Comparison of ENCODE assay signal across 1 cellular context in the genomic region with DNA sequence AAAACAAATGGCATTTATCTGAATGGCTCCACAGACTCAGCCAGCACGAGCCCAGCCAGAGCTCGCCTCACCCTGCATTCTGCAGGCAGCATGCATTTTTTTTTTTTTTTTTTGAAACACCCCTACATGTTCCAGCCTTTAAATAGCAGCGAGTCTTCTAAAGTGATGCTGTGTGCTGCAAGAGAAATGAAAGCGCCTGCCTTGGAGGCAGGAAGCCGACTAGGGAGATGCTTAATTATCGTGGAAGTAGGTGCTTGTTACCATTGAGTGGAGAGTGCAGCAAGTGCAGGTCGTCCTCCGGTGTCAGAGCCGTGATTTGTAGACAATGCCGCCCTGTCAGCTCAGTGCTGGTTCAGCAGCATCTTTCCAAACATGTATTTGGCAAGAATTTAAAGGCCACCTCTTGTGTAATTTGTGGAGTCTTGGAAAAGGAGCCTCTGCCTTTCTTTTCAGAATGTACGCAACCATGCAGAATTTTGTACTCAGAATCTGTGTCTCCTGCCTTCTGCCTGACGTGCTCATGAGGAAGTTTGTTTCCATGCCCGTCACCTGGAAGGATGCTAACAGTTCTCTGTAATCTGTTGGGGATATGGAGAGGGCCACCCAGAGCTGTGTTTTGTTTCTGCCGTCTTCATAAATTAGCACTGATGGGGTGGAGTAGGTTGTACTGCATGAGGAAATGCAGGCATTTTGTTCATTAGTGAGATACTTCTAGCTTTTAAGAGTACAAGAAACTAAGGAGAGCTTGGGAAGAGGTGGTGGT.
TF ChIP-seq lines count a peak whose summit lies in the region.

No MANE protein-coding gene starts in this region.

TF ChIP-seq in SK-N-SH, 30 proteins besides CTCF, POLR2A, EP300 and RAD21 (continued from another document):
- TF ChIP-seq, protein P1, sequence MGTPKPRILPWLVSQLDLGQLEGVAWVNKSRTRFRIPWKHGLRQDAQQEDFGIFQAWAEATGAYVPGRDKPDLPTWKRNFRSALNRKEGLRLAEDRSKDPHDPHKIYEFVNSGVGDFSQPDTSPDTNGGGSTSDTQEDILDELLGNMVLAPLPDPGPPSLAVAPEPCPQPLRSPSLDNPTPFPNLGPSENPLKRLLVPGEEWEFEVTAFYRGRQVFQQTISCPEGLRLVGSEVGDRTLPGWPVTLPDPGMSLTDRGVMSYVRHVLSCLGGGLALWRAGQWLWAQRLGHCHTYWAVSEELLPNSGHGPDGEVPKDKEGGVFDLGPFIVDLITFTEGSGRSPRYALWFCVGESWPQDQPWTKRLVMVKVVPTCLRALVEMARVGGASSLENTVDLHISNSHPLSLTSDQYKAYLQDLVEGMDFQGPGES (IDR thresholded peaks at IDR 0.05; ENCODE audit: low read depth, low read length), result no peak
- 0 out of 2 replicates have a peak, but pooled peaks have one; percentile 15 for TF ChIP-seq RCOR1 (IDR thresholded peaks at IDR 0.05; ENCODE audit: low read length)
- TF ChIP-seq MEF2A (IDR thresholded peaks at IDR 0.05; ENCODE audit: borderline replicate concordance, low read depth), result no peak
- no peak for TF ChIP-seq FOXJ3 (CRISPR knock-in tag; IDR thresholded peaks at IDR 0.05)
- no peak for TF ChIP-seq JUND (IDR thresholded peaks at IDR 0.05)
- no peak for TF ChIP-seq GATA2 (CRISPR knock-in tag; IDR thresholded peaks at IDR 0.05)
- 0 out of 2 replicates have a peak, but pooled peaks have one; percentile 6 for TF ChIP-seq YY1 (IDR thresholded peaks at IDR 0.05; ENCODE audit: low read depth)
- TF ChIP-seq, protein P2, sequence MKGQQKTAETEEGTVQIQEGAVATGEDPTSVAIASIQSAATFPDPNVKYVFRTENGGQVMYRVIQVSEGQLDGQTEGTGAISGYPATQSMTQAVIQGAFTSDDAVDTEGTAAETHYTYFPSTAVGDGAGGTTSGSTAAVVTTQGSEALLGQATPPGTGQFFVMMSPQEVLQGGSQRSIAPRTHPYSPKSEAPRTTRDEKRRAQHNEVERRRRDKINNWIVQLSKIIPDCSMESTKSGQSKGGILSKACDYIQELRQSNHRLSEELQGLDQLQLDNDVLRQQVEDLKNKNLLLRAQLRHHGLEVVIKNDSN (IDR thresholded peaks at IDR 0.05; ENCODE audit: borderline replicate concordance, low read depth), result no peak
- TF ChIP-seq, protein P3, sequence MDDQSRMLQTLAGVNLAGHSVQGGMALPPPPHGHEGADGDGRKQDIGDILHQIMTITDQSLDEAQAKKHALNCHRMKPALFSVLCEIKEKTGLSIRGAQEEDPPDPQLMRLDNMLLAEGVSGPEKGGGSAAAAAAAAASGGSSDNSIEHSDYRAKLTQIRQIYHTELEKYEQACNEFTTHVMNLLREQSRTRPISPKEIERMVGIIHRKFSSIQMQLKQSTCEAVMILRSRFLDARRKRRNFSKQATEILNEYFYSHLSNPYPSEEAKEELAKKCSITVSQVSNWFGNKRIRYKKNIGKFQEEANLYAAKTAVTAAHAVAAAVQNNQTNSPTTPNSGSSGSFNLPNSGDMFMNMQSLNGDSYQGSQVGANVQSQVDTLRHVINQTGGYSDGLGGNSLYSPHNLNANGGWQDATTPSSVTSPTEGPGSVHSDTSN (IDR thresholded peaks at IDR 0.05), result peak; percentile 31; the same call in 1 of the 2 replicates
- TF ChIP-seq NRF1 (IDR thresholded peaks at IDR 0.05; ENCODE audit: low read depth, low read length), result no peak
- TF ChIP-seq GABPA (IDR thresholded peaks at IDR 0.05; ENCODE audit: low read depth), result no peak
- TF ChIP-seq MAX (IDR thresholded peaks at IDR 0.05; ENCODE audit: low read depth), result peak; percentile 27; the same call in 1 of the 2 replicates
- 0 out of 2 replicates have a peak, but pooled peaks have one; percentile 54 for TF ChIP-seq RFX5 (IDR thresholded peaks at IDR 0.05; ENCODE audit: low read length)
- TF ChIP-seq FOXM1 (IDR thresholded peaks at IDR 0.05; ENCODE audit: low read depth), result no peak
- TF ChIP-seq FOSL2 (IDR thresholded peaks at IDR 0.05; ENCODE audit: borderline replicate concordance, low read depth), result no peak
- peak; percentile 15; the same call in 1 of the 2 replicates for TF ChIP-seq TCF12 (IDR thresholded peaks at IDR 0.05)
- peak; percentile 71; the same call in 1 of the 2 replicates for TF ChIP-seq MXI1 (IDR thresholded peaks at IDR 0.05; ENCODE audit: low read depth, low read length)
- no peak for TF ChIP-seq EZH2phosphoT487 (IDR thresholded peaks at IDR 0.05; ENCODE audit: borderline replicate concordance, low read depth)
- 0 out of 2 replicates have a peak, but pooled peaks have one; percentile 5 for TF ChIP-seq TEAD4 (IDR thresholded peaks at IDR 0.05; ENCODE audit: borderline replicate concordance, insufficient read depth)
- no peak for TF ChIP-seq ELF1 (IDR thresholded peaks at IDR 0.05)
- TF ChIP-seq TAF1 (IDR thresholded peaks at IDR 0.05; ENCODE audit: borderline replicate concordance, low read depth, low read length), result no peak
- TF ChIP-seq, protein P4, sequence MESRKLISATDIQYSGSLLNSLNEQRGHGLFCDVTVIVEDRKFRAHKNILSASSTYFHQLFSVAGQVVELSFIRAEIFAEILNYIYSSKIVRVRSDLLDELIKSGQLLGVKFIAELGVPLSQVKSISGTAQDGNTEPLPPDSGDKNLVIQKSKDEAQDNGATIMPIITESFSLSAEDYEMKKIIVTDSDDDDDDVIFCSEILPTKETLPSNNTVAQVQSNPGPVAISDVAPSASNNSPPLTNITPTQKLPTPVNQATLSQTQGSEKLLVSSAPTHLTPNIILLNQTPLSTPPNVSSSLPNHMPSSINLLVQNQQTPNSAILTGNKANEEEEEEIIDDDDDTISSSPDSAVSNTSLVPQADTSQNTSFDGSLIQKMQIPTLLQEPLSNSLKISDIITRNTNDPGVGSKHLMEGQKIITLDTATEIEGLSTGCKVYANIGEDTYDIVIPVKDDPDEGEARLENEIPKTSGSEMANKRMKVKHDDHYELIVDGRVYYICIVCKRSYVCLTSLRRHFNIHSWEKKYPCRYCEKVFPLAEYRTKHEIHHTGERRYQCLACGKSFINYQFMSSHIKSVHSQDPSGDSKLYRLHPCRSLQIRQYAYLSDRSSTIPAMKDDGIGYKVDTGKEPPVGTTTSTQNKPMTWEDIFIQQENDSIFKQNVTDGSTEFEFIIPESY (IDR thresholded peaks at IDR 0.05; ENCODE audit: borderline replicate concordance, low read depth), result no peak
- no peak for TF ChIP-seq NFIC (IDR thresholded peaks at IDR 0.05; ENCODE audit: borderline replicate concordance)
